Comparison of ENCODE assay signal across 9 cellular contexts in genomic region chr6:15132854-15133670, GRCh38.
DNase-seq lines count a peak whose midpoint lies in the region; ATAC-seq and TF ChIP-seq lines count a peak whose summit lies in the region.
"Had no signal": no experiment of that assay in that cellular context is flagged by ENCODE, and none has a peak within 500 bp of the region (broad histone marks: within the 10 kb centered on the region; RNA-seq: fewer than 3 reads in every experiment).

No MANE protein-coding gene starts in this region.

- H3K4me1 ChIP-seq in Karpas-422 (ENCODE audit: low read length), result no peaks in the 10 kb centered on the region; the same call in 1 of the 2 replicates
- H3K4me1 ChIP-seq: ascending aorta had no signal

- TF ChIP-seq CTCF in cardiac fibroblast (IDR thresholded peaks at IDR 0.05; ENCODE audit: low read depth, low read length), result no peak

- no peak overlapping the region for H3K4me2 ChIP-seq in Karpas-422 (ENCODE audit: low read depth, low read length, poor library complexity, severe bottlenecking)

- no peak overlapping the region for H2AFZ ChIP-seq in Karpas-422 (ENCODE audit: low read length)

- H3K9me2 ChIP-seq in Karpas-422 (replicated peaks; ENCODE audit: insufficient read depth, low read length), result no peaks in the 10 kb centered on the region

- H4K20me1 ChIP-seq in Karpas-422 (ENCODE audit: insufficient read depth, low read depth, low read length), result no peaks in the 10 kb centered on the region

- H3K36me3 ChIP-seq in Karpas-422 (ENCODE audit: insufficient read depth, low read length), result no peaks in the 10 kb centered on the region
- H3K36me3 ChIP-seq: ascending aorta had no signal

- DNase-seq in ELR (ENCODE audit: low read depth), result peak; percentile 97
- peak; percentile 91 for DNase-seq in NCI-H2029 treated with DMSO at 0.1 percent for 48 hours (lab: John Stamatoyannopoulos, UW)
- peak; percentile 33 to 85 for DNase-seq in cardiac fibroblast (ENCODE audit: low read depth in 2 of 2)
- peak; percentile 95 for DNase-seq in renal cortical epithelial cell (ENCODE audit: low read depth)
- DNase-seq in NCI-H345 treated with DMSO at 0.1 percent for 48 hours (lab: John Stamatoyannopoulos, UW; ENCODE audit: unreplicated experiment), result no peak
- no peak for DNase-seq in Karpas-422

- no peak overlapping the region for H3K9ac ChIP-seq in Karpas-422 (ENCODE audit: low read length)

- H3K4me3 ChIP-seq in cardiac fibroblast (replicated peaks in 1 of 2; ENCODE audit: low read depth in 2 of 2, low read length in 2 of 2) (no peak overlapping the region), Karpas-422 (ENCODE audit: low read length) (no peak overlapping the region)
- H3K4me3 ChIP-seq: ascending aorta had no signal

- no peaks in the 10 kb centered on the region for H3K27me3 ChIP-seq in Karpas-422 (ENCODE audit: low read length)
- H3K27me3 ChIP-seq: ascending aorta had no signal

- ATAC-seq in GM21390 (IDR thresholded peaks at IDR 0.05; ENCODE audit: unreplicated experiment), result no peak
- ATAC-seq: sciatic nerve had no signal

- H3K79me2 ChIP-seq in Karpas-422 (ENCODE audit: low read length), result no peaks in the 10 kb centered on the region

- H3K27ac ChIP-seq in Karpas-422 (ENCODE audit: low read length), result no peak overlapping the region
- H3K27ac ChIP-seq: ascending aorta had no signal

- no peaks in the 10 kb centered on the region for H3K9me3 ChIP-seq in Karpas-422 (ENCODE audit: low read length)
- H3K9me3 ChIP-seq: ascending aorta had no signal

Comparison
In these comparisons a context has a peak if more than half of its experiments do, and no peak if none do; other contexts are left out.
1. DNase-seq: peak in ELR (single experiment), NCI-H2029 treated with DMSO at 0.1 percent for 48 hours (single experiment), cardiac fibroblast (2 of 2) and renal cortical epithelial cell (single experiment); none in NCI-H345 treated with DMSO at 0.1 percent for 48 hours (single experiment) and Karpas-422 (single experiment).